In the genomic region with DNA sequence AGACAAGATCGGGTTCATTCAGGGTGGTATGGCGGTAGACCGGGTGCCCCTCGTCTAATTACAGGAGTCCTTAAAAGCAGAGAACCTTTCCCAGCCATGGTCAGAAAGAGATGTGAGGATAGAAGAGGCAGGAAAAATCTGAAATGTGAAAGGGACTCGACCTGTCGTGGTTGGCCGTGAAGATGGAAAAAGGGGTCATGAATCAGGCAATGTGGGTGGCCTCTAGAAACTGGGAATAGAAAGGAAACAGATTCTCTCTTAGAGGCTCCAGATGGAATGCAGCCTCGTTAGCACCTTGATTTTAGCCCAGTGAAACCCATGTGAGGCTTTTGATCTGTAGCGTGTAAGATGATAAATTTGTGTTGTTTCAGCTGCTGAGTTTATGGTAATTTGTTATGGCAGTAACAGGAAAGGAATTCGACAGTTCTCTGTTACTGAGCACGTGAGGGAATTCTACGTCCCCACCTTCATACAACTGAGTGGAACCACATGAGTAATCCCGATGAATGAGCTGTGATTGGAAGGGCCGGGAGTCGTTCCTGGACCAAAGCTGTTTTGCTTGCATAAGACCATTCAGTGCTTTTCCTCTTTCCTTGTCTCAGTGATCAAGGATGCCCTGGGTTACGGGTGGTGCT, we compare ENCODE assay signal across 13 cellular contexts. TPM values are rescaled to one million over a fixed set of nuclear protein-coding genes. Genes with fewer than 3 reads are reported as not detected.
A peak's percentile ranks its signal among the peaks of the same experiment; 100 is the strongest.
DNase-seq lines count a peak whose midpoint lies in the region; ATAC-seq, FAIRE-seq and TF ChIP-seq lines count a peak whose summit lies in the region.
"Had no signal": no experiment of that assay in that cellular context is flagged by ENCODE, and none has a peak within 500 bp of the region (broad histone marks: within the 10 kb centered on the region; RNA-seq: fewer than 3 reads in every experiment).

No MANE protein-coding gene starts in this region.

- no peak for FAIRE-seq in A549 (lab: Jason Lieb, UNC)
- FAIRE-seq: GM12878 had no signal

- H3K9me3 ChIP-seq in A549: no peaks in the 10 kb centered on the region
- no peaks in the 10 kb centered on the region for H3K9me3 ChIP-seq in gastrocnemius medialis
- H3K9me3 ChIP-seq: BLaER1 treated with 17β-estradiol and CSF1 and Interleukin-3, amounts not matched to agents 10 nM and 100 nM had no signal

- no peak for TF ChIP-seq RAD21 in A549 (conservative IDR thresholded peaks at IDR 0.05 in 1 of 2, IDR thresholded peaks at IDR 0.05 in 1 of 2)

- peak; percentile 35 to 42; a peak in 5 of 6 replicates for ATAC-seq in A549
- no peak for ATAC-seq in HG03108 (IDR thresholded peaks at IDR 0.05; ENCODE audit: unreplicated experiment)
- no peak for ATAC-seq in HG03432 (IDR thresholded peaks at IDR 0.05; ENCODE audit: unreplicated experiment)
- ATAC-seq in gastrocnemius medialis: no peak
- ATAC-seq: GM12878 had no signal

- TF ChIP-seq POLR2A in A549 (IDR thresholded peaks at IDR 0.05; ENCODE audit: low read length) (no peak), gastrocnemius medialis (IDR thresholded peaks at IDR 0.05) (no peak)

- DNase-seq in A549 (ENCODE audit: low read depth in 1 of 2, low spot score in 1 of 2): peak in 1 of 2 experiments; percentile 65
- DNase-seq in HS-5 (ENCODE audit: low read depth): peak; percentile 94
- DNase-seq in astrocyte of the spinal cord (ENCODE audit: low read depth, low spot score): peak; percentile 76
- DNase-seq in iris pigment epithelial cell (ENCODE audit: low read depth): peak; percentile 81
- no peak for DNase-seq in activated CD4-positive, alpha-beta T cell treated with anti-CD3 and anti-CD28 coated beads, Interleukin-2, amount 50 U/mL, for 1 hour
- no peak for DNase-seq in gastrocnemius medialis
- DNase-seq: cerebellar nuclear complex, NCI-H2029, occipital lobe had no signal

- H3K4me3 ChIP-seq in A549 (no peak overlapping the region), astrocyte of the spinal cord (ENCODE audit: low read depth, low read length) (no peak overlapping the region), gastrocnemius medialis (no peak overlapping the region)
- H3K4me3 ChIP-seq: BLaER1 treated with 17β-estradiol and CSF1 and Interleukin-3, amounts not matched to agents 10 nM and 100 nM; GM12878 had no signal

- H3K4me1 ChIP-seq in A549: no peaks in the 10 kb centered on the region
- no peaks in the 10 kb centered on the region for H3K4me1 ChIP-seq in gastrocnemius medialis

- H3K36me3 ChIP-seq in gastrocnemius medialis: no peaks in the 10 kb centered on the region
- H3K36me3 ChIP-seq: BLaER1 treated with 17β-estradiol and CSF1 and Interleukin-3, amounts not matched to agents 10 nM and 100 nM had no signal

- CTCF ChIA-PET in A549 (lab: Yijun Ruan, JAX): interaction anchor here (0.6 to 5.7 kb wide), 13 partner anchors 9 to 341 kb away, joined by 3 to 29 read pairs (median 4); a partner anchor contains a TSS

- H3K27me3 ChIP-seq in gastrocnemius medialis: no peaks in the 10 kb centered on the region
- H3K27me3 ChIP-seq: BLaER1 treated with 17β-estradiol and CSF1 and Interleukin-3, amounts not matched to agents 10 nM and 100 nM had no signal

- POLR2A ChIA-PET in A549 (lab: Yijun Ruan, JAX): no interaction called here

- 55% methylated on average over 16 of the region's 16 CpGs for WGBS in A549 (ENCODE audit: missing lambda C conversion rate)

- TF ChIP-seq CTCF in A549 (IDR thresholded peaks at IDR 0.05) (no peak), astrocyte of the spinal cord (IDR thresholded peaks at IDR 0.05; ENCODE audit: low read depth, low read length) (no peak), gastrocnemius medialis (IDR thresholded peaks at IDR 0.05 in 4 of 5, conservative IDR thresholded peaks at IDR 0.05 in 1 of 5) (no peak)

- H3K4me2 ChIP-seq in A549: no peak overlapping the region

- in situ Hi-C loops in astrocyte of the spinal cord (cut with HindIII; ENCODE audit: low sequenced_read_pairs): no loop called here
- in situ Hi-C loops in gastrocnemius medialis (cut with MboI; ENCODE audit: low sequenced_read_pairs in 4 of 4): loop anchor here in 1 of 4 donors (10.0 kb wide), 1 partner anchor 58 kb away; a partner anchor contains a TSS

- H3K27ac ChIP-seq in A549 (no peak overlapping the region), gastrocnemius medialis (no peak overlapping the region)

- intact Hi-C loops in gastrocnemius medialis (cut with DNase I; ENCODE audit: low total_unique reads): no loop called here

- TF ChIP-seq EP300 in A549 (IDR thresholded peaks at IDR 0.05): no peak

TF ChIP-seq in A549, 52 proteins besides CTCF, POLR2A, EP300 and RAD21 (continues in another document):
- TF ChIP-seq SMC3 (IDR thresholded peaks at IDR 0.05): no peak
- TF ChIP-seq, protein P1, sequence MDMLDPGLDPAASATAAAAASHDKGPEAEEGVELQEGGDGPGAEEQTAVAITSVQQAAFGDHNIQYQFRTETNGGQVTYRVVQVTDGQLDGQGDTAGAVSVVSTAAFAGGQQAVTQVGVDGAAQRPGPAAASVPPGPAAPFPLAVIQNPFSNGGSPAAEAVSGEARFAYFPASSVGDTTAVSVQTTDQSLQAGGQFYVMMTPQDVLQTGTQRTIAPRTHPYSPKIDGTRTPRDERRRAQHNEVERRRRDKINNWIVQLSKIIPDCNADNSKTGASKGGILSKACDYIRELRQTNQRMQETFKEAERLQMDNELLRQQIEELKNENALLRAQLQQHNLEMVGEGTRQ (IDR thresholded peaks at IDR 0.05): peak; percentile 33; the same call in 1 of the 2 replicates
- no peak for TF ChIP-seq CBX8 (IDR thresholded peaks at IDR 0.05)
- TF ChIP-seq HEYL (CRISPR knock-in tag; IDR thresholded peaks at IDR 0.05): no peak
- TF ChIP-seq NFE2L2 (conservative IDR thresholded peaks at IDR 0.05; ENCODE audit: low read length): no peak
- TF ChIP-seq NPAS2 (CRISPR knock-in tag; IDR thresholded peaks at IDR 0.05; ENCODE audit: borderline replicate concordance): no peak
- TF ChIP-seq HOXB5 (CRISPR knock-in tag; IDR thresholded peaks at IDR 0.05): no peak
- TF ChIP-seq ZSCAN20 (CRISPR knock-in tag; IDR thresholded peaks at IDR 0.05): no peak
- no peak for TF ChIP-seq PHF8 (IDR thresholded peaks at IDR 0.05; ENCODE audit: borderline replicate concordance, low read depth)
- TF ChIP-seq, protein P2, sequence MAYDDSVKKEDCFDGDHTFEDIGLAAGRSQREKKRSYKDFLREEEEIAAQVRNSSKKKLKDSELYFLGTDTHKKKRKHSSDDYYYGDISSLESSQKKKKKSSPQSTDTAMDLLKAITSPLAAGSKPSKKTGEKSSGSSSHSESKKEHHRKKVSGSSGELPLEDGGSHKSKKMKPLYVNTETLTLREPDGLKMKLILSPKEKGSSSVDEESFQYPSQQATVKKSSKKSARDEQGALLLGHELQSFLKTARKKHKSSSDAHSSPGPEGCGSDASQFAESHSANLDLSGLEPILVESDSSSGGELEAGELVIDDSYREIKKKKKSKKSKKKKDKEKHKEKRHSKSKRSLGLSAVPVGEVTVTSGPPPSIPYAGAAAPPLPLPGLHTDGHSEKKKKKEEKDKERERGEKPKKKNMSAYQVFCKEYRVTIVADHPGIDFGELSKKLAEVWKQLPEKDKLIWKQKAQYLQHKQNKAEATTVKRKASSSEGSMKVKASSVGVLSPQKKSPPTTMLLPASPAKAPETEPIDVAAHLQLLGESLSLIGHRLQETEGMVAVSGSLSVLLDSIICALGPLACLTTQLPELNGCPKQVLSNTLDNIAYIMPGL (CRISPR knock-in tag; IDR thresholded peaks at IDR 0.05; ENCODE audit: borderline replicate concordance): no peak

RNA-seq across cellular contexts. Expression of a gene that starts 11.0 kb away (rescaled TPM):
- 8.8 and 9.8 TPM in 2 replicates for polyA plus RNA-seq in A549 (2011; rRNA removed)
- 4.3 and 5.3 TPM in 2 replicates for polyA plus RNA-seq in A549 (2012; cell fraction: cytosol; rRNA removed)
- 3.4 and 12.5 TPM in 2 replicates for polyA plus RNA-seq in A549 (2012; cell fraction: nucleus; rRNA removed)
- polyA plus RNA-seq in A549 (2017; fragmentation: RNase III; extraction: RNeasy Plus Mini Kit Qiagen cat#74134 plus additional on column Dnase treatment): 12.8 to 21.0 TPM (median 17.5 TPM) in 3 replicates
- polyA minus RNA-seq in A549 (2011; rRNA and poly(A)+ RNA removed): 5.1 and 6.3 TPM in 2 replicates
- 1 to 10 TPM; 1.6 to 3.5 (median 2.6) TPM for total RNA-seq in gastrocnemius medialis

RNA-seq across cellular contexts. Expression of a gene that starts 15.9 kb away (rescaled TPM):
- polyA plus RNA-seq in A549 (2011; rRNA removed) (0.22 and 0.41 TPM in 2 replicates), A549 (2017; fragmentation: RNase III; extraction: RNeasy Plus Mini Kit Qiagen cat#74134 plus additional on column Dnase treatment) (0.18 to 0.44 TPM (median 0.28 TPM) in 3 replicates)
- polyA plus RNA-seq in A549 (2012; cell fraction: cytosol; rRNA removed): 0.39 and 0.52 TPM in 2 replicates
- polyA plus RNA-seq in A549 (2012; cell fraction: nucleus; rRNA removed): 3.6 and 4.5 TPM in 2 replicates
- not detected in 2 replicates for polyA minus RNA-seq in A549 (2011; rRNA and poly(A)+ RNA removed)
- not detected for total RNA-seq in gastrocnemius medialis
- total RNA-seq: GM12878, occipital lobe had no signal

RNA-seq across cellular contexts. Expression of a gene that starts 19.8 kb away (rescaled TPM):
- polyA plus RNA-seq in A549 (2011; rRNA removed) (1.8 and 2.5 TPM in 2 replicates), A549 (2017; fragmentation: RNase III; extraction: RNeasy Plus Mini Kit Qiagen cat#74134 plus additional on column Dnase treatment) (3.8 to 5.5 TPM (median 4.1 TPM) in 3 replicates)
- 3.3 and 3.6 TPM in 2 replicates for polyA plus RNA-seq in A549 (2012; cell fraction: cytosol; rRNA removed)
- polyA plus RNA-seq in A549 (2012; cell fraction: nucleus; rRNA removed): 2.1 and 2.5 TPM in 2 replicates
- polyA minus RNA-seq in A549 (2011; rRNA and poly(A)+ RNA removed): 2.2 and 3.9 TPM in 2 replicates
- total RNA-seq in gastrocnemius medialis: 10 to 100 TPM in 1 of 4 donors, 1 to 10 TPM in 3; 1.7 to 12.9 (median 4.4) TPM

RNA-seq across cellular contexts. Expression of a gene that starts 37.7 kb away (rescaled TPM):
- polyA plus RNA-seq in A549 (2011; rRNA removed): 5.5 and 6.1 TPM in 2 replicates
- polyA plus RNA-seq in A549 (2012; cell fraction: cytosol; rRNA removed): 13.7 and 18.6 TPM in 2 replicates
- polyA plus RNA-seq in A549 (2012; cell fraction: nucleus; rRNA removed): 37.8 and 64.1 TPM in 2 replicates
- polyA plus RNA-seq in A549 (2017; fragmentation: RNase III; extraction: RNeasy Plus Mini Kit Qiagen cat#74134 plus additional on column Dnase treatment): 14.7 to 18.3 TPM (median 17.1 TPM) in 3 replicates
- polyA minus RNA-seq in A549 (2011; rRNA and poly(A)+ RNA removed): 8.5 and 10.8 TPM in 2 replicates
- 10 to 100 TPM in 2 of 4 donors, 1 to 10 TPM in 2; 7.8 to 12.4 (median 9.2) TPM for total RNA-seq in gastrocnemius medialis

RNA-seq across cellular contexts. Expression of a gene that starts 38.0 kb away (rescaled TPM):
- polyA plus RNA-seq in A549 (2011; rRNA removed) (1,390 and 1,780 TPM in 2 replicates), A549 (2017; fragmentation: RNase III; extraction: RNeasy Plus Mini Kit Qiagen cat#74134 plus additional on column Dnase treatment) (2,568 to 2,696 TPM (median 2,647 TPM) in 3 replicates)
- polyA plus RNA-seq in A549 (2012; cell fraction: cytosol; rRNA removed): 2,689 and 2,957 TPM in 2 replicates
- polyA plus RNA-seq in A549 (2012; cell fraction: nucleus; rRNA removed): 2,348 and 2,474 TPM in 2 replicates
- polyA minus RNA-seq in A549 (2011; rRNA and poly(A)+ RNA removed): 793 and 1,174 TPM in 2 replicates
- 1,000 to 10,000 TPM; 1,223 to 1,420 (median 1,299) TPM for total RNA-seq in gastrocnemius medialis

Comparison
In these comparisons a context has a peak if more than half of its experiments do, and no peak if none do; other contexts are left out.
1. ATAC-seq: peak in A549 (2 of 2); none in HG03108 (single experiment), HG03432 (single experiment) and gastrocnemius medialis (0 of 2).
2. DNase-seq: peak in HS-5 (single experiment), astrocyte of the spinal cord (single experiment) and iris pigment epithelial cell (single experiment); none in activated CD4-positive, alpha-beta T cell treated with anti-CD3 and anti-CD28 coated beads, Interleukin-2, amount 50 U/mL, for 1 hour (single experiment) and gastrocnemius medialis (0 of 2).